In the genomic region with DNA sequence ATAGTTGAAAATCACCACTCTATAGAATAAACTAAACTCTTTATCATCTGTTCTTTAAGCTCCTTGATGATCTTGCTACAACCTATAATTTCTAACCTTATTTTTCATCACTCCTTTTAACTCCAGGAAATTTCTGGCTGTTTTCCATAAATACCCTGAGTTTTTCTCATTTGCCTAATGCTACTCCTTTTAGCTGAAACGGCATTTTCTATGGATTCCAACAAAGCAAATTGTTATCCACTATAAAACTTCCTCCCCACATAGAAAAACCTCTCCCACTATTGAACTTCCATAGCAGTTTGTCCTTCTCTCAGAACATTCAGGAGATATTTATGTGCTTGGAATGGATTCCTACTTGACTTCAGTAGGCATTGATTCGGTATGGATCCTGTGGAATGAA, we compare ENCODE assay signal across 36 cellular contexts.
"Had no signal": no experiment of that assay in that cellular context is flagged by ENCODE, and none has a peak within 500 bp of the region (broad histone marks: within the 10 kb centered on the region; RNA-seq: fewer than 3 reads in every experiment).

No MANE protein-coding gene starts in this region.

- H3K27ac ChIP-seq: adrenal gland, body of pancreas, brain microvascular endothelial cell, breast epithelium, WERI-Rb-1 had no signal

- H3K9me3 ChIP-seq: adrenal gland, body of pancreas, breast epithelium had no signal

- H3K27me3 ChIP-seq: adrenal gland, body of pancreas, brain microvascular endothelial cell, breast epithelium had no signal

- FAIRE-seq: astrocyte had no signal

- H3K4me1 ChIP-seq: adrenal gland, body of pancreas, breast epithelium had no signal

- H3K4me3 ChIP-seq: adrenal gland, body of pancreas, breast epithelium had no signal

- H3K36me3 ChIP-seq: adrenal gland, brain microvascular endothelial cell, breast epithelium, WERI-Rb-1 had no signal

- DNase-seq: activated CD4-positive, alpha-beta memory T cell treated with anti-CD3 and anti-CD28 coated beads, Interleukin-2, amount 10 ng/mL, durations not matched to agents 7 days and 5 days; activated CD4-positive, alpha-beta T cell treated with anti-CD3 and anti-CD28 coated beads for 1 hour; activated CD4-positive, alpha-beta T cell treated with anti-CD3 and anti-CD28 coated beads for 36 hours; activated CD4-positive, alpha-beta T cell treated with anti-CD3 and anti-CD28 coated beads for 48 hours; activated CD4-positive, alpha-beta T cell treated with anti-CD3 and anti-CD28 coated beads, Interleukin-2, amount 10 ng/mL, durations not matched to agents 7 days and 5 days; activated CD4-positive, alpha-beta T cell treated with anti-CD3 and anti-CD28 coated beads, Interleukin-2, amount 50 U/mL, for 48 hours; activated CD4-positive, CD25-positive, alpha-beta regulatory T cell; activated CD8-positive, alpha-beta memory T cell treated with anti-CD3 and anti-CD28 coated beads for 24 hours; activated CD8-positive, alpha-beta memory T cell treated with anti-CD3 and anti-CD28 coated beads, Interleukin-2, amount 10 ng/mL, durations not matched to agents 7 days and 5 days; activated CD8-positive, alpha-beta memory T cell treated with anti-CD3 and anti-CD28 coated beads, Interleukin-2, amount 50 U/mL, for 48 hours; activated CD8-positive, alpha-beta T cell treated with anti-CD3 and anti-CD28 coated beads, Interleukin-2, amount 10 ng/mL, durations not matched to agents 7 days and 5 days; activated effector memory CD4-positive, alpha-beta T cell treated with anti-CD3 and anti-CD28 coated beads, Interleukin-2, amount 50 U/mL, for 16 hours; activated gamma-delta T cell treated with Interleukin-2 at 50 U/mL for 16 hours; activated naive CD4-positive, alpha-beta T cell; activated naive CD4-positive, alpha-beta T cell treated with anti-CD3 and anti-CD28 coated beads for 36 hours; activated naive CD4-positive, alpha-beta T cell treated with anti-CD3 and anti-CD28 coated beads, Interleukin-2, amount 50 U/mL, for 16 hours; activated naive CD8-positive, alpha-beta T cell treated with anti-CD3 and anti-CD28 coated beads for 36 hours; activated T-cell treated with anti-CD3 and anti-CD28 coated beads, Interleukin-2, amount 50 U/mL, for 1 hour; activated T-cell treated with anti-CD3 and anti-CD28 coated beads, Interleukin-2, amount 50 U/mL, for 4 hours; activated T-cell treated with anti-CD3 and anti-CD28 coated beads, Interleukin-2, amount 50 U/mL, for 72 hours; adrenal gland; amniotic stem cell; aorta; body of pancreas; brain microvascular endothelial cell; central memory CD4-positive, alpha-beta T cell; T-helper 1 cell; T-helper 2 cell; T-helper 9 cell; WERI-Rb-1 had no signal

- ATAC-seq: activated CD4-positive, alpha-beta T cell treated with anti-CD3 and anti-CD28 coated beads for 36 hours; activated CD4-positive, CD25-positive, alpha-beta regulatory T cell treated with anti-CD3 and anti-CD28 coated beads, Interleukin-2, amount 50 U/mL, for 24 hours; activated CD8-positive, alpha-beta memory T cell treated with anti-CD3 and anti-CD28 coated beads, Interleukin-2, amount 10 ng/mL, durations not matched to agents 7 days and 5 days; activated CD8-positive, alpha-beta T cell treated with anti-CD3 and anti-CD28 coated beads, Interleukin-2, amount 10 ng/mL, durations not matched to agents 7 days and 5 days; activated naive CD4-positive, alpha-beta T cell treated with anti-CD3 and anti-CD28 coated beads, Interleukin-2, amount 50 U/mL, for 72 hours; activated T-cell treated with anti-CD3 and anti-CD28 coated beads, Interleukin-2, amount 50 U/mL, for 4 hours; activated T-cell treated with anti-CD3 and anti-CD28 coated beads, Interleukin-2, amount 50 U/mL, for 72 hours; activated T-helper 17 cell treated with anti-CD3 and anti-CD28 coated beads, Interleukin-2, amount 50 U/mL, for 72 hours; body of pancreas; WTC11 had no signal
